Comparison of ENCODE assay signal across 26 cellular contexts in genomic region chr3:47432673-47433072, GRCh38.
"Had no signal": no experiment of that assay in that cellular context is flagged by ENCODE, and none has a peak within 500 bp of the region (broad histone marks: within the 10 kb centered on the region; RNA-seq: fewer than 3 reads in every experiment).

No MANE protein-coding gene starts in this region.

- ATAC-seq: left colon; natural killer cell; right lobe of liver; stimulated activated memory B cell treated with anti-CD40 and anti-IgM and Interleukin-4, amounts not matched to agents 10 μg/mL and 1 μg/mL and 100 μg/mL, for 72 hours; stimulated activated naive CD8-positive, alpha-beta T cell treated with anti-CD3 and anti-CD28 coated beads, Interleukin-15, amount 100 ng/mL, for 72 hours had no signal

- H3K4me3 Mint-ChIP-seq: activated CD4-positive, alpha-beta memory T cell treated with anti-CD3 and anti-CD28 coated beads, Interleukin-2, amount 10 ng/mL, durations not matched to agents 7 days and 5 days; activated CD4-positive, alpha-beta T cell treated with anti-CD3 and anti-CD28 coated beads, Interleukin-2, amount 10 ng/mL, durations not matched to agents 7 days and 5 days; activated naive CD4-positive, alpha-beta T cell treated with anti-CD3 and anti-CD28 coated beads, Interleukin-2, amount 10 ng/mL, durations not matched to agents 7 days and 5 days; activated naive CD8-positive, alpha-beta T cell treated with anti-CD3 and anti-CD28 coated beads, Interleukin-2, amount 10 ng/mL, durations not matched to agents 7 days and 5 days; activated T-cell treated with anti-CD3 and anti-CD28 coated beads, Interleukin-2, amount 50 U/mL, for 24 hours; natural killer cell; neural progenitor cell; stimulated activated memory B cell treated with anti-CD40 and anti-IgM and Interleukin-4, amounts not matched to agents 10 μg/mL and 1 μg/mL and 100 μg/mL, for 72 hours; stimulated activated naive CD8-positive, alpha-beta T cell treated with anti-CD3 and anti-CD28 coated beads, Interleukin-15, amount 100 ng/mL, for 72 hours had no signal

- H3K9me3 Mint-ChIP-seq: activated CD4-positive, alpha-beta memory T cell treated with anti-CD3 and anti-CD28 coated beads, Interleukin-2, amount 10 ng/mL, durations not matched to agents 7 days and 5 days; activated CD4-positive, alpha-beta T cell treated with anti-CD3 and anti-CD28 coated beads, Interleukin-2, amount 10 ng/mL, durations not matched to agents 7 days and 5 days; activated naive CD4-positive, alpha-beta T cell treated with anti-CD3 and anti-CD28 coated beads, Interleukin-2, amount 10 ng/mL, durations not matched to agents 7 days and 5 days; activated naive CD8-positive, alpha-beta T cell treated with anti-CD3 and anti-CD28 coated beads, Interleukin-2, amount 10 ng/mL, durations not matched to agents 7 days and 5 days; activated T-cell treated with anti-CD3 and anti-CD28 coated beads, Interleukin-2, amount 50 U/mL, for 24 hours; natural killer cell; neural progenitor cell; stimulated activated memory B cell treated with anti-CD40 and anti-IgM and Interleukin-4, amounts not matched to agents 10 μg/mL and 1 μg/mL and 100 μg/mL, for 72 hours; stimulated activated naive CD8-positive, alpha-beta T cell treated with anti-CD3 and anti-CD28 coated beads, Interleukin-15, amount 100 ng/mL, for 72 hours had no signal

- H3K9ac ChIP-seq: neural progenitor cell had no signal

- H3K9me3 ChIP-seq: right lobe of liver, upper lobe of left lung had no signal

- H3K4me1 Mint-ChIP-seq: activated naive CD4-positive, alpha-beta T cell treated with anti-CD3 and anti-CD28 coated beads, Interleukin-2, amount 10 ng/mL, durations not matched to agents 7 days and 5 days; stimulated activated memory B cell treated with anti-CD40 and anti-IgM and Interleukin-4, amounts not matched to agents 10 μg/mL and 1 μg/mL and 100 μg/mL, for 72 hours; stimulated activated naive CD8-positive, alpha-beta T cell treated with anti-CD3 and anti-CD28 coated beads, Interleukin-15, amount 100 ng/mL, for 72 hours had no signal

- H3K27ac Mint-ChIP-seq: activated CD4-positive, alpha-beta memory T cell treated with anti-CD3 and anti-CD28 coated beads, Interleukin-2, amount 10 ng/mL, durations not matched to agents 7 days and 5 days; activated CD4-positive, alpha-beta T cell treated with anti-CD3 and anti-CD28 coated beads, Interleukin-2, amount 10 ng/mL, durations not matched to agents 7 days and 5 days; activated naive CD4-positive, alpha-beta T cell treated with anti-CD3 and anti-CD28 coated beads, Interleukin-2, amount 10 ng/mL, durations not matched to agents 7 days and 5 days; activated naive CD8-positive, alpha-beta T cell treated with anti-CD3 and anti-CD28 coated beads, Interleukin-2, amount 10 ng/mL, durations not matched to agents 7 days and 5 days; activated T-cell treated with anti-CD3 and anti-CD28 coated beads, Interleukin-2, amount 50 U/mL, for 24 hours; natural killer cell; neural progenitor cell; stimulated activated memory B cell treated with anti-CD40 and anti-IgM and Interleukin-4, amounts not matched to agents 10 μg/mL and 1 μg/mL and 100 μg/mL, for 72 hours had no signal

- DNase-seq: activated CD4-positive, alpha-beta memory T cell treated with anti-CD3 and anti-CD28 coated beads, Interleukin-2, amount 10 ng/mL, durations not matched to agents 7 days and 5 days; activated CD4-positive, alpha-beta T cell treated with anti-CD3 and anti-CD28 coated beads for 1 hour; activated CD4-positive, alpha-beta T cell treated with anti-CD3 and anti-CD28 coated beads, Interleukin-2, amount 10 ng/mL, durations not matched to agents 7 days and 5 days; activated CD8-positive, alpha-beta memory T cell treated with anti-CD3 and anti-CD28 coated beads, Interleukin-2, amount 50 U/mL, for 48 hours; activated gamma-delta T cell; activated naive CD4-positive, alpha-beta T cell treated with anti-CD3 and anti-CD28 coated beads, Interleukin-2, amount 10 ng/mL, durations not matched to agents 7 days and 5 days; activated naive CD8-positive, alpha-beta T cell treated with anti-CD3 and anti-CD28 coated beads, Interleukin-2, amount 10 ng/mL, durations not matched to agents 7 days and 5 days; activated T-cell treated with anti-CD3 and anti-CD28 coated beads, Interleukin-2, amount 50 U/mL, for 24 hours; amniotic stem cell; brain microvascular endothelial cell; caudate nucleus; cortex of kidney; left colon; natural killer cell; posterior cingulate gyrus; stimulated activated CD4-positive, alpha-beta T cell treated with anti-CD3 and anti-CD28 coated beads, Interleukin-12 subunit alpha, Interleukin-12 subunit beta, amount 100 ng/mL, for 4 hours; stimulated activated CD4-positive, alpha-beta T cell treated with anti-CD3 and anti-CD28 coated beads, Interleukin-4, amount 100 ng/mL, for 24 hours; stimulated activated naive CD8-positive, alpha-beta T cell treated with anti-CD3 and anti-CD28 coated beads, Interleukin-15, amount 100 ng/mL, for 72 hours; substantia nigra; T-helper 2 cell; upper lobe of left lung had no signal

- H3K4me3 ChIP-seq: neural progenitor cell, right lobe of liver, skin epidermis, upper lobe of left lung had no signal

- H3K27me3 ChIP-seq: brain microvascular endothelial cell, neural progenitor cell, right lobe of liver, upper lobe of left lung had no signal

- H3K27me3 Mint-ChIP-seq: activated CD4-positive, alpha-beta memory T cell treated with anti-CD3 and anti-CD28 coated beads, Interleukin-2, amount 10 ng/mL, durations not matched to agents 7 days and 5 days; activated CD4-positive, alpha-beta T cell treated with anti-CD3 and anti-CD28 coated beads, Interleukin-2, amount 10 ng/mL, durations not matched to agents 7 days and 5 days; activated naive CD4-positive, alpha-beta T cell treated with anti-CD3 and anti-CD28 coated beads, Interleukin-2, amount 10 ng/mL, durations not matched to agents 7 days and 5 days; activated naive CD8-positive, alpha-beta T cell treated with anti-CD3 and anti-CD28 coated beads, Interleukin-2, amount 10 ng/mL, durations not matched to agents 7 days and 5 days; activated T-cell treated with anti-CD3 and anti-CD28 coated beads, Interleukin-2, amount 50 U/mL, for 24 hours; stimulated activated memory B cell treated with anti-CD40 and anti-IgM and Interleukin-4, amounts not matched to agents 10 μg/mL and 1 μg/mL and 100 μg/mL, for 72 hours; stimulated activated naive CD8-positive, alpha-beta T cell treated with anti-CD3 and anti-CD28 coated beads, Interleukin-15, amount 100 ng/mL, for 72 hours had no signal

- H3K4me1 ChIP-seq: upper lobe of left lung had no signal

- H3K27ac ChIP-seq: brain microvascular endothelial cell, epithelial cell of prostate, neural progenitor cell, right lobe of liver, skin epidermis, upper lobe of left lung had no signal
